1 cellular context compared by ENCODE assay signal in the genomic region with DNA sequence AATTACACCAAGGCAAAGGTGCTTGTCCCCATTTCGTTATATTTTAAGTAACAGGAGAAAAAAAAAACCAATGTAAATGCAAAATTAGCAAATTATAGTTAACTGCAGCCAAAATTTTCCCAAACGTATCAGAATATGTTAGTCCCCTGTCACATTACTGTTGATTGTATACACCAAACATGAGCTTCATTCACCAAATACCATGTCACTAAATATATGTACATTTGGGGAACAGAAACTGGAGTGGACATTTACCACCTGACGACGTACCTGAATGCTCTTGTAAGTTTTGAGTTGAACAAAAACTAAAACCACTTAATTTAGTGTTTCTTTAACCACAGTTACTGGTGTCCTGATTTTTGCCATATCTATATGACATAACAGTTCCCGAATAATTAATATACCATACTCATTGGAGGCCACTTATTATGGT.
TF ChIP-seq lines count a peak whose summit lies in the region.

No MANE protein-coding gene starts in this region.

TF ChIP-seq in A549, 52 proteins besides CTCF, POLR2A, EP300 and RAD21 (continued from another document):
- TF ChIP-seq TP53 (CRISPR knock-in tag; IDR thresholded peaks at IDR 0.05) (no peak), ZSCAN20 (CRISPR knock-in tag; IDR thresholded peaks at IDR 0.05) (no peak), HEYL (CRISPR knock-in tag; IDR thresholded peaks at IDR 0.05) (no peak), HOXA7 (CRISPR knock-in tag; IDR thresholded peaks at IDR 0.05) (no peak), FOSL2 (IDR thresholded peaks at IDR 0.05) (no peak), FOSL2 (CRISPR knock-in tag; IDR thresholded peaks at IDR 0.05) (no peak), RARB (CRISPR knock-in tag; IDR thresholded peaks at IDR 0.05) (no peak), TFCP2L1 (CRISPR knock-in tag; IDR thresholded peaks at IDR 0.05) (no peak), CBX2 (IDR thresholded peaks at IDR 0.05; ENCODE audit: borderline replicate concordance, low read depth) (no peak)
